Comparison of ENCODE assay signal across 26 cellular contexts in genomic region chr7:29953735-29954347, GRCh38. TPM values are rescaled to one million over a fixed set of nuclear protein-coding genes. Genes with fewer than 3 reads are reported as not detected.
DNase-seq lines count a peak whose midpoint lies in the region; ATAC-seq, FAIRE-seq and TF ChIP-seq lines count a peak whose summit lies in the region.
"Had no signal": no experiment of that assay in that cellular context is flagged by ENCODE, and none has a peak within 500 bp of the region (broad histone marks: within the 10 kb centered on the region; RNA-seq: fewer than 3 reads in every experiment).

No MANE protein-coding gene starts in this region.

- H3K18ac ChIP-seq in mesendoderm (ENCODE audit: low read length) = no peak overlapping the region

- H3K27ac ChIP-seq in keratinocyte (ENCODE audit: control insufficient read depth, insufficient read depth, low read length) (no peak overlapping the region), mesendoderm (ENCODE audit: low read depth, low read length) (no peak overlapping the region)
- H3K27ac ChIP-seq: neural progenitor cell, psoas muscle, spleen had no signal

- H3K23ac ChIP-seq in mesendoderm (ENCODE audit: low read length) = no peak overlapping the region

- no peak overlapping the region for H2BK15ac ChIP-seq in mesendoderm (replicated peaks; ENCODE audit: low read depth)

- no peaks in the 10 kb centered on the region for H3K27me3 ChIP-seq in H7 (ENCODE audit: control insufficient read depth, insufficient read depth, low read length)
- H3K27me3 ChIP-seq in keratinocyte (ENCODE audit: control insufficient read depth, extremely low read depth, insufficient read depth, low read length) = no peaks in the 10 kb centered on the region
- no peaks in the 10 kb centered on the region for H3K27me3 ChIP-seq in mesendoderm (ENCODE audit: insufficient read depth, low read length, poor library complexity)
- H3K27me3 ChIP-seq: neural progenitor cell had no signal

- peak overlapping the region; percentile 24 for H3K27ac Mint-ChIP-seq in dendritic cell treated with granulocyte-macrophage colony-stimulating factor and Interleukin-4, amounts not matched to agents 40 ng/mL and 50 ng/mL, for 4 days
- H3K27ac Mint-ChIP-seq: activated CD4-positive, alpha-beta memory T cell treated with anti-CD3 and anti-CD28 coated beads for 36 hours; activated naive CD4-positive, alpha-beta T cell treated with anti-CD3 and anti-CD28 coated beads, Interleukin-2, amount 10 ng/mL, durations not matched to agents 7 days and 5 days; CD8-positive, alpha-beta T cell; neural progenitor cell had no signal

- H3K4me1 Mint-ChIP-seq in dendritic cell treated with granulocyte-macrophage colony-stimulating factor and Interleukin-4, amounts not matched to agents 40 ng/mL and 50 ng/mL, for 4 days (ENCODE audit: low read depth) = peaks cover 28% of the 10 kb centered on the region

- no peaks in the 10 kb centered on the region for H3K9me3 Mint-ChIP-seq in dendritic cell treated with granulocyte-macrophage colony-stimulating factor and Interleukin-4, amounts not matched to agents 40 ng/mL and 50 ng/mL, for 4 days
- H3K9me3 Mint-ChIP-seq: CD8-positive, alpha-beta T cell; neural progenitor cell had no signal

- H3K4ac ChIP-seq in mesendoderm (ENCODE audit: low read depth, low read length) = no peak overlapping the region

- no peak overlapping the region for H4K5ac ChIP-seq in mesendoderm (ENCODE audit: low read length)

- no peaks in the 10 kb centered on the region for H3K9me3 ChIP-seq in keratinocyte (ENCODE audit: control insufficient read depth, low read depth, low read length)
- H3K9me3 ChIP-seq: psoas muscle had no signal

- peaks cover 6% of the 10 kb centered on the region for H3K79me1 ChIP-seq in mesendoderm (ENCODE audit: low read length)

- no peaks in the 10 kb centered on the region for H3K4me1 ChIP-seq in keratinocyte (ENCODE audit: control insufficient read depth, extremely low read depth, insufficient read depth, low read length)
- H3K4me1 ChIP-seq in mesendoderm (ENCODE audit: control insufficient read depth, low read depth, low read length) = no peaks in the 10 kb centered on the region
- H3K4me1 ChIP-seq: psoas muscle had no signal

- dilution Hi-C loops in keratinocyte (cut with MboI; ENCODE audit: extremely low pct_ligation_motif_present, low sequenced_read_pairs) = no loop called here

- H3K9ac ChIP-seq in keratinocyte (ENCODE audit: control insufficient read depth, extremely low read depth, insufficient read depth, low read length) (no peak overlapping the region), mesendoderm (ENCODE audit: low read length) (no peak overlapping the region)
- H3K9ac ChIP-seq: neural progenitor cell had no signal

- WGBS in mesendoderm (ENCODE audit: extremely low coverage, insufficient coverage, low lambda C conversion rate) = no CpG with 5 or more reads among the region's 4 CpGs

- H3K36me3 ChIP-seq in H7 (replicated peaks; ENCODE audit: control insufficient read depth, insufficient read depth, low read length) = peaks cover 22% of the 10 kb centered on the region
- peaks cover 9 to 23% of the 10 kb centered on the region in 2 experiments for H3K36me3 ChIP-seq in keratinocyte (ENCODE audit: control insufficient read depth in 2 of 2, extremely low read depth in 1 of 2, insufficient read depth in 2 of 2, low read length in 2 of 2)
- H3K36me3 ChIP-seq in mesendoderm (ENCODE audit: control insufficient read depth, insufficient read depth, low read length) = peaks cover 3% of the 10 kb centered on the region
- H3K36me3 ChIP-seq: neural progenitor cell had no signal

- intact Hi-C loops in dendritic cell treated with granulocyte-macrophage colony-stimulating factor and Interleukin-4, amounts not matched to agents 40 ng/mL and 50 ng/mL, for 4 days (cut with micrococcal nuclease) = no loop called here

- H3K36me3 Mint-ChIP-seq in dendritic cell treated with granulocyte-macrophage colony-stimulating factor and Interleukin-4, amounts not matched to agents 40 ng/mL and 50 ng/mL, for 4 days (ENCODE audit: low read depth) = peaks cover 61% of the 10 kb centered on the region
- H3K36me3 Mint-ChIP-seq: activated CD4-positive, alpha-beta memory T cell treated with anti-CD3 and anti-CD28 coated beads for 36 hours; activated naive CD4-positive, alpha-beta T cell treated with anti-CD3 and anti-CD28 coated beads, Interleukin-2, amount 10 ng/mL, durations not matched to agents 7 days and 5 days had no signal

- H3K4me2 ChIP-seq in keratinocyte (ENCODE audit: control insufficient read depth, extremely low read depth, insufficient read depth, low read depth, low read length) = no peak overlapping the region
- H3K4me2 ChIP-seq in mesendoderm (ENCODE audit: low read length) = no peak overlapping the region
- H3K4me2 ChIP-seq: neural progenitor cell had no signal

- no peak overlapping the region for H4K8ac ChIP-seq in mesendoderm (ENCODE audit: low read depth, low read length)

- no peak overlapping the region for H2BK5ac ChIP-seq in mesendoderm (ENCODE audit: low read length)

- H2AK5ac ChIP-seq in mesendoderm (ENCODE audit: low read length) = no peak overlapping the region

- no peak overlapping the region for H2BK120ac ChIP-seq in mesendoderm (ENCODE audit: low read depth, low read length)

- TF ChIP-seq CTCF in AG09319 (IDR thresholded peaks at IDR 0.05; ENCODE audit: low read depth, low read length) (no peak), keratinocyte (optimal IDR thresholded peaks at IDR 0.05 in 1 of 3, IDR thresholded peaks at IDR 0.05 in 1 of 3, conservative IDR thresholded peaks at IDR 0.05 in 1 of 3; ENCODE audit: extremely low read depth in 1 of 3, insufficient read depth in 2 of 3, low read length in 3 of 3) (no peak)

- H2AFZ ChIP-seq in keratinocyte (ENCODE audit: control insufficient read depth, low read length) = no peak overlapping the region
- H2AFZ ChIP-seq: neural progenitor cell had no signal

- no peak overlapping the region for H3K56ac ChIP-seq in mesendoderm (ENCODE audit: low read length)

- no peaks in the 10 kb centered on the region for H3K27me3 Mint-ChIP-seq in dendritic cell treated with granulocyte-macrophage colony-stimulating factor and Interleukin-4, amounts not matched to agents 40 ng/mL and 50 ng/mL, for 4 days

- peak; percentile 30 for DNase-seq in AG09319 (ENCODE audit: extremely low read depth, low read depth)
- peak; percentile 30 for DNase-seq in H7
- no peak for DNase-seq in keratinocyte (ENCODE audit: low read depth, low spot score)
- no peak for DNase-seq in SIG-M5 treated with dmso at 0.1 percent for 504 hours (lab: John Stamatoyannopoulos, UW; ENCODE audit: unreplicated experiment)
- no peak for DNase-seq in mesendoderm
- DNase-seq: activated CD4-positive, alpha-beta memory T cell treated with anti-CD3 and anti-CD28 coated beads for 36 hours; activated naive CD4-positive, alpha-beta T cell treated with anti-CD3 and anti-CD28 coated beads, Interleukin-2, amount 10 ng/mL, durations not matched to agents 7 days and 5 days; activated T-cell treated with anti-CD3 and anti-CD28 coated beads, Interleukin-2, amount 50 U/mL, for 1 hour; CD8-positive, alpha-beta T cell; DMS79; Kasumi-1; left cardiac atrium; midbrain; NCI-H1092 treated with DMSO at 0.1 percent for 48 hours; NCI-H524; psoas muscle; spleen; substantia nigra had no signal

- no peak overlapping the region for H3K4me3 Mint-ChIP-seq in dendritic cell treated with granulocyte-macrophage colony-stimulating factor and Interleukin-4, amounts not matched to agents 40 ng/mL and 50 ng/mL, for 4 days
- H3K4me3 Mint-ChIP-seq: activated CD4-positive, alpha-beta memory T cell treated with anti-CD3 and anti-CD28 coated beads for 36 hours; activated naive CD4-positive, alpha-beta T cell treated with anti-CD3 and anti-CD28 coated beads, Interleukin-2, amount 10 ng/mL, durations not matched to agents 7 days and 5 days; CD8-positive, alpha-beta T cell; neural progenitor cell had no signal

- peaks cover 2% of the 10 kb centered on the region for H3K79me2 ChIP-seq in keratinocyte (ENCODE audit: control insufficient read depth, insufficient read depth, low read length)
- no peaks in the 10 kb centered on the region for H3K79me2 ChIP-seq in mesendoderm (ENCODE audit: control insufficient read depth, insufficient read depth, low read length)

- H4K20me1 ChIP-seq in keratinocyte (ENCODE audit: control insufficient read depth, extremely low read depth, insufficient read depth, low read length) = no peaks in the 10 kb centered on the region

- no peak overlapping the region for H3K4me3 ChIP-seq in H7 (ENCODE audit: insufficient read depth, low read depth, low read length)
- no peak overlapping the region for H3K4me3 ChIP-seq in keratinocyte (ENCODE audit: control insufficient read depth in 2 of 3, extremely low read depth in 1 of 3, insufficient read depth in 2 of 3, low read depth in 1 of 3, low read length in 3 of 3)
- no peak overlapping the region for H3K4me3 ChIP-seq in mesendoderm (ENCODE audit: low read length)
- H3K4me3 ChIP-seq: neural progenitor cell, psoas muscle, spleen had no signal

- ATAC-seq in HG02970 (IDR thresholded peaks at IDR 0.05; ENCODE audit: low FRiP score, unreplicated experiment) (no peak), HG02571 (IDR thresholded peaks at IDR 0.05; ENCODE audit: unreplicated experiment) (no peak)
- ATAC-seq: CD8-positive, alpha-beta T cell; psoas muscle had no signal

- no peaks in the 10 kb centered on the region for H3K9me1 ChIP-seq in keratinocyte (ENCODE audit: control insufficient read depth, extremely low read depth, insufficient read depth, low read length)

- FAIRE-seq in keratinocyte (lab: Jason Lieb, UNC) = peak; percentile 5
- FAIRE-seq: colon, endothelial cell of umbilical vein, frontal cortex, urothelium cell line had no signal

RNA-seq across cellular contexts. Expression of gene SCRN1, which starts 35.8 kb away (rescaled TPM):
- total RNA-seq in H7 (2014; rRNA removed; shearing (Covaris generic)) = 115 and 123 TPM in 2 replicates
- polyA plus RNA-seq in keratinocyte = 46.0 to 58.2 TPM (median 52.3 TPM) in 3 replicates
- 9.3 TPM for polyA plus RNA-seq in keratinocyte (2011; ENCODE audit: low read depth)
- 45.2 and 58.7 TPM in 2 replicates for polyA plus RNA-seq in keratinocyte (2011; cell fraction: cytosol; rRNA removed)
- polyA plus RNA-seq in keratinocyte (2011; cell fraction: nucleus; rRNA removed) = 43.3 and 44.2 TPM in 2 replicates
- 13.3 and 53.9 TPM in 2 replicates for polyA plus RNA-seq in keratinocyte (2012; ENCODE audit: low replicate concordance)
- 41.5 to 78.1 TPM (median 63.6 TPM) in 3 replicates for polyA minus RNA-seq in keratinocyte
- 54.3 TPM for polyA minus RNA-seq in keratinocyte (2011; cell fraction: cytosol; rRNA and poly(A)+ RNA removed)
- polyA minus RNA-seq in keratinocyte (2011; cell fraction: nucleus; rRNA and poly(A)+ RNA removed) = 30.2 and 54.1 TPM in 2 replicates
- 65.6 TPM for polyA plus RNA-seq in mesendoderm (2013, experiment 1 of 2)
- polyA plus RNA-seq in mesendoderm (2013, experiment 2 of 2) = 67.9 TPM

Comparison
In these comparisons a context has a peak if more than half of its experiments do, and no peak if none do; other contexts are left out.
1. DNase-seq: peak in AG09319 (single experiment) and H7 (single experiment); none in keratinocyte (single experiment), SIG-M5 treated with dmso at 0.1 percent for 504 hours (single experiment) and mesendoderm (single experiment).